In the genomic region with DNA sequence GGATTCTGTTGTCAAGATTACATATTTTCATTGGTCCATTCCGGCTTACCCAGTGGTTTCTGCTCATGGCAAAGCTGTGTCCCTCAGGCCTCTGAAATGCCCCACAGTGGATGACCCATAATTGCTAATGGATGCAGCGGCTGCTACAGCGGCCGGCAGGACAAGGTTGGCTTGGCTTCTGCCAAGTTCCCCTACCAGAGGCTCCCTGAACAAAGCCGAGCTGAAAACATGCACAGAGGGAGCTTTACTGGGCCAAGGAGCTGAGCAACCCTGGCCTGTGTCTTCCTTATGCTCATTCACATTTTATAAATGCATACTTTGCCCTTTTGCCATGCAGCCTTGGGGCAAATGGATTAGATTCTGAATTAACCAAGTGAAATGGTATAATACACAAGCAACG, we compare ENCODE assay signal across 18 cellular contexts.
DNase-seq lines count a peak whose midpoint lies in the region; TF ChIP-seq lines count a peak whose summit lies in the region.
"Had no signal": no experiment of that assay in that cellular context is flagged by ENCODE, and none has a peak within 500 bp of the region (broad histone marks: within the 10 kb centered on the region; RNA-seq: fewer than 3 reads in every experiment).

No MANE protein-coding gene starts in this region.

- H3K27me3 ChIP-seq in colonic mucosa = no peaks in the 10 kb centered on the region
- H3K27me3 ChIP-seq: BE2C; BLaER1 treated with 17β-estradiol and CSF1 and Interleukin-3, amounts not matched to agents 10 nM and 100 nM had no signal

- H3K4me1 ChIP-seq in colonic mucosa = no peaks in the 10 kb centered on the region
- H3K4me1 ChIP-seq: BE2C; BLaER1 treated with 17β-estradiol and CSF1 and Interleukin-3, amounts not matched to agents 10 nM and 100 nM had no signal

- DNase-seq in Ammon's horn (ENCODE audit: low spot score) = peak; percentile 64
- DNase-seq in astrocyte of the hippocampus (ENCODE audit: low read depth, low spot score) = peak; percentile 13
- peak; percentile 37 for DNase-seq in globus pallidus (ENCODE audit: low spot score)
- peak; percentile 36 for DNase-seq in pons (ENCODE audit: low spot score)
- DNase-seq in Kasumi-1 (lab: John Stamatoyannopoulos, UW) = no peak
- no peak for DNase-seq in colonic mucosa
- DNase-seq in NCI-H524 treated with DMSO at 0.1 percent for 48 hours (lab: John Stamatoyannopoulos, UW) = no peak
- no peak for DNase-seq in activated effector memory CD4-positive, alpha-beta T cell treated with anti-CD3 and anti-CD28 coated beads, Interleukin-2, amount 50 U/mL, for 16 hours
- DNase-seq: BE2C; CD4-positive, alpha-beta T cell; CD8-positive, alpha-beta memory T cell; DMS53; DMS79 treated with DMSO at 0.1 percent for 48 hours; GF-D8; H9 had no signal

- H3K4me3 ChIP-seq in colonic mucosa = no peak overlapping the region
- H3K4me3 ChIP-seq: BLaER1 treated with 17β-estradiol and CSF1 and Interleukin-3, amounts not matched to agents 10 nM and 100 nM; GM23338 had no signal

- no peak for TF ChIP-seq CTCF in colonic mucosa (IDR thresholded peaks at IDR 0.05)

- no peaks in the 10 kb centered on the region for H3K9me3 ChIP-seq in colonic mucosa
- H3K9me3 ChIP-seq: BE2C; BLaER1 treated with 17β-estradiol and CSF1 and Interleukin-3, amounts not matched to agents 10 nM and 100 nM had no signal

- no peak overlapping the region for H3K27ac ChIP-seq in colonic mucosa
- H3K27ac ChIP-seq: 22Rv1; BLaER1 treated with 17β-estradiol and CSF1 and Interleukin-3, amounts not matched to agents 10 nM and 100 nM had no signal

- no peaks in the 10 kb centered on the region for H3K36me3 ChIP-seq in colonic mucosa
- H3K36me3 ChIP-seq: BE2C; BLaER1 treated with 17β-estradiol and CSF1 and Interleukin-3, amounts not matched to agents 10 nM and 100 nM had no signal

- no peak overlapping the region for H3K9ac ChIP-seq in colonic mucosa (ENCODE audit: low read depth in 2 of 2, low read length in 2 of 2)
- H3K9ac ChIP-seq: BLaER1 treated with 17β-estradiol and CSF1 and Interleukin-3, amounts not matched to agents 10 nM and 100 nM had no signal

- intact Hi-C loops in colonic mucosa (cut with DNase I) = no loop called here

Comparison
In these comparisons a context has a peak if more than half of its experiments do, and no peak if none do; other contexts are left out.
1. DNase-seq: peak in Ammon's horn (single experiment), astrocyte of the hippocampus (single experiment), globus pallidus (single experiment) and pons (single experiment); none in Kasumi-1 (0 of 2), colonic mucosa (single experiment), NCI-H524 treated with DMSO at 0.1 percent for 48 hours (single experiment) and activated effector memory CD4-positive, alpha-beta T cell treated with anti-CD3 and anti-CD28 coated beads, Interleukin-2, amount 50 U/mL, for 16 hours (single experiment).